17 cellular contexts compared by ENCODE assay signal in genomic region chr3:11629716-11630115, GRCh38. TPM values are rescaled to one million over a fixed set of nuclear protein-coding genes. Genes with fewer than 3 reads are reported as not detected.
DNase-seq lines count a peak whose midpoint lies in the region; ATAC-seq and TF ChIP-seq lines count a peak whose summit lies in the region.
"Had no signal": no experiment of that assay in that cellular context is flagged by ENCODE, and none has a peak within 500 bp of the region (broad histone marks: within the 10 kb centered on the region; RNA-seq: fewer than 3 reads in every experiment).

No MANE protein-coding gene starts in this region.

- no peaks in the 10 kb centered on the region for H3K9me3 Mint-ChIP-seq in chondrocyte (ENCODE audit: low read depth)
- H3K9me3 Mint-ChIP-seq in nephron, result no peaks in the 10 kb centered on the region
- H3K9me3 Mint-ChIP-seq: activated T-helper 1 cell treated with anti-CD3 and anti-CD28 coated beads, Interleukin-12 subunit alpha, Interleukin-12 subunit beta, Interleukin-2, Interleukin-4 antibody, amounts not matched to agents 30 ng/mL and 10 ng/mL and 1 ng/mL, durations not matched to agents 14 hours and 24 hours and 36 hours; IgD-negative memory B cell had no signal

- H3K36me3 Mint-ChIP-seq in chondrocyte (ENCODE audit: low read depth) (peaks cover 2% of the 10 kb centered on the region), nephron (ENCODE audit: low read depth) (peaks cover 49% of the 10 kb centered on the region)

- H3K4me1 ChIP-seq in SK-N-SH (ENCODE audit: control insufficient read depth in 1 of 2, insufficient read depth in 2 of 2, low read depth in 1 of 2, low read length in 1 of 2), result peaks cover 9 to 21% of the 10 kb centered on the region in 2 experiments; a peak in 2 of 4 replicates
- H3K4me1 ChIP-seq in mammary epithelial cell (ENCODE audit: insufficient read depth, low read length), result no peaks in the 10 kb centered on the region

- peaks cover 90% of the 10 kb centered on the region for H3K4me1 Mint-ChIP-seq in chondrocyte (ENCODE audit: low read depth)
- peaks cover 70% of the 10 kb centered on the region for H3K4me1 Mint-ChIP-seq in nephron

- H3K9ac ChIP-seq in SK-N-SH, result no peak overlapping the region
- no peak overlapping the region for H3K9ac ChIP-seq in mammary epithelial cell (ENCODE audit: insufficient read depth, low read length)

- CTCF ChIA-PET in SK-N-SH (lab: Yijun Ruan, JAX), result no interaction called here
- CTCF ChIA-PET in mammary epithelial cell (lab: Charles Lee; ENCODE audit: low non-redundant PET), result interaction anchor here (0.6 kb wide), 1 partner anchor 190 kb away, joined by 6 read pairs; no protein-coding TSS in a partner anchor
- CTCF ChIA-PET in HEK293T (lab: Yijun Ruan, JAX), result no interaction called here

- TF ChIP-seq CTCF in SK-N-SH (IDR thresholded peaks at IDR 0.05), result no peak
- TF ChIP-seq CTCF in chondrocyte (IDR thresholded peaks at IDR 0.05), result no peak
- TF ChIP-seq CTCF in nephron (IDR thresholded peaks at IDR 0.05; ENCODE audit: unreplicated experiment in 3 of 3), result no peak
- TF ChIP-seq CTCF in mammary epithelial cell (conservative IDR thresholded peaks at IDR 0.05 in 1 of 2, IDR thresholded peaks at IDR 0.05 in 1 of 2; ENCODE audit: extremely low read depth in 1 of 2, insufficient read depth in 1 of 2, low read depth in 1 of 2, low read length in 2 of 2), result no peak

- no peak overlapping the region for H3K4me2 ChIP-seq in SK-N-SH
- H3K4me2 ChIP-seq in mammary epithelial cell (ENCODE audit: insufficient read depth, low read depth, low read length), result no peak overlapping the region

- H2AFZ ChIP-seq in SK-N-SH (ENCODE audit: low read depth) (no peak overlapping the region), mammary epithelial cell (ENCODE audit: low read depth, low read length) (no peak overlapping the region)

- intact Hi-C loops in mammary epithelial cell (cut with micrococcal nuclease), result no loop called here

- H3K27me3 Mint-ChIP-seq in chondrocyte (ENCODE audit: low read depth) (no peaks in the 10 kb centered on the region), nephron (ENCODE audit: low read depth) (no peaks in the 10 kb centered on the region)
- H3K27me3 Mint-ChIP-seq: IgD-negative memory B cell had no signal

- in situ Hi-C loops in mammary epithelial cell (cut with MboI; ENCODE audit: low sequenced_read_pairs in 2 of 2), result no loop called here

- H3K27ac Mint-ChIP-seq in chondrocyte (ENCODE audit: unreplicated experiment), result peak overlapping the region; percentile 96
- H3K27ac Mint-ChIP-seq in nephron, result peak overlapping the region in 2 of 3 experiments; percentile 15 to 44
- H3K27ac Mint-ChIP-seq: activated T-helper 1 cell treated with anti-CD3 and anti-CD28 coated beads, Interleukin-12 subunit alpha, Interleukin-12 subunit beta, Interleukin-2, Interleukin-4 antibody, amounts not matched to agents 30 ng/mL and 10 ng/mL and 1 ng/mL, durations not matched to agents 14 hours and 24 hours and 36 hours had no signal

- WGBS in SK-N-SH (ENCODE audit: low lambda C conversion rate), result 58% methylated on average over 5 of the region's 5 CpGs
- 76% methylated on average over 3 of the region's 5 CpGs for WGBS in mammary epithelial cell (ENCODE audit: low coverage, missing lambda C conversion rate)

- no peaks in the 10 kb centered on the region for H3K9me2 ChIP-seq in SK-N-SH

- dilution Hi-C loops in mammary epithelial cell (cut with HindIII; ENCODE audit: low sequenced_read_pairs), result no loop called here

- POLR2A ChIA-PET in SK-N-SH (lab: Yijun Ruan, JAX), result interaction anchor here (0.6 kb wide), 1 partner anchor 73 kb away, joined by 3 read pairs; no protein-coding TSS in a partner anchor
- POLR2A ChIA-PET in HEK293T (lab: Yijun Ruan, JAX), result no interaction called here

- H3K4me3 Mint-ChIP-seq in chondrocyte (ENCODE audit: unreplicated experiment), result peak overlapping the region; percentile 41
- H3K4me3 Mint-ChIP-seq in nephron, result no peak overlapping the region
- H3K4me3 Mint-ChIP-seq: activated T-helper 1 cell treated with anti-CD3 and anti-CD28 coated beads, Interleukin-12 subunit alpha, Interleukin-12 subunit beta, Interleukin-2, Interleukin-4 antibody, amounts not matched to agents 30 ng/mL and 10 ng/mL and 1 ng/mL, durations not matched to agents 14 hours and 24 hours and 36 hours; IgD-negative memory B cell had no signal

- DNase-seq in SK-N-SH (no peak), chondrocyte (ENCODE audit: low spot score) (no peak), mammary epithelial cell (no peak), HEK293T (ENCODE audit: extremely low spot score) (no peak), NCI-H1436 treated with DMSO at 0.1 percent for 48 hours (lab: John Stamatoyannopoulos, UW) (no peak)
- DNase-seq: activated CD4-positive, alpha-beta T cell treated with anti-CD3 and anti-CD28 coated beads, Interleukin-2, amount 50 U/mL, for 4 hours; amniotic stem cell; COR-L47; NCI-H345; posterior cingulate gyrus; stimulated activated CD4-positive, alpha-beta T cell treated with anti-CD3 and anti-CD28 coated beads, Interleukin-15, amount 100 ng/mL, for 24 hours had no signal

- no peaks in the 10 kb centered on the region for H3K9me3 ChIP-seq in SK-N-SH
- H3K9me3 ChIP-seq in mammary epithelial cell (replicated peaks; ENCODE audit: insufficient read depth, low read length), result no peaks in the 10 kb centered on the region

- no peak overlapping the region for H3K4me3 ChIP-seq in SK-N-SH (ENCODE audit: low read depth in 2 of 2, low read length in 1 of 2)
- H3K4me3 ChIP-seq in mammary epithelial cell (replicated peaks in 1 of 3; ENCODE audit: insufficient read depth in 1 of 3, low read depth in 2 of 3, low read length in 3 of 3), result no peak overlapping the region

- BruUV-seq in mammary epithelial cell (replicated peaks; lab: Mats Ljungman, UMichigan), result no TSS peak

- TF ChIP-seq EP300 in SK-N-SH (IDR thresholded peaks at IDR 0.05; ENCODE audit: borderline replicate concordance in 1 of 2, low read depth in 1 of 2, low read length in 1 of 2), result no peak

- H3K79me2 ChIP-seq in SK-N-SH (ENCODE audit: insufficient read depth), result peaks cover 100% of the 10 kb centered on the region
- peaks cover 97% of the 10 kb centered on the region for H3K79me2 ChIP-seq in mammary epithelial cell (ENCODE audit: insufficient read depth, low read length)

- no peak for TF ChIP-seq RAD21 in SK-N-SH (IDR thresholded peaks at IDR 0.05; ENCODE audit: low read length)

- ATAC-seq in SK-N-SH treated with all-trans-retinoic acid at 6 μM for 48 hours (peak; percentile 48), GM19455 (IDR thresholded peaks at IDR 0.05; ENCODE audit: unreplicated experiment) (no peak)

- H3K36me3 ChIP-seq in SK-N-SH (replicated peaks in 1 of 2; ENCODE audit: control insufficient read depth in 1 of 2, insufficient read depth in 2 of 2, low read length in 1 of 2) (peaks cover 0 to 18% of the 10 kb centered on the region in 2 experiments), mammary epithelial cell (ENCODE audit: insufficient read depth, low read length) (no peaks in the 10 kb centered on the region)

- H4K20me1 ChIP-seq in SK-N-SH (ENCODE audit: insufficient read depth), result peaks cover 100% of the 10 kb centered on the region
- H4K20me1 ChIP-seq in mammary epithelial cell (ENCODE audit: insufficient read depth, low read length), result no peaks in the 10 kb centered on the region

- H3K27ac ChIP-seq in SK-N-SH (ENCODE audit: low read depth in 2 of 2, low read length in 1 of 2) (no peak overlapping the region; a peak in 1 of 4 replicates), mammary epithelial cell (ENCODE audit: insufficient read depth, low read depth, low read length) (no peak overlapping the region)
- H3K27ac ChIP-seq: 22Rv1 had no signal

- H3K27me3 ChIP-seq in SK-N-SH (ENCODE audit: insufficient read depth) (no peaks in the 10 kb centered on the region), mammary epithelial cell (ENCODE audit: insufficient read depth, low read length) (no peaks in the 10 kb centered on the region)

- peaks cover 9% of the 10 kb centered on the region for H3F3A ChIP-seq in SK-N-SH (replicated peaks; ENCODE audit: insufficient read depth)

TF ChIP-seq in SK-N-SH, 30 proteins besides CTCF, POLR2A, EP300 and RAD21:
- no peak for TF ChIP-seq EZH2phosphoT487 (IDR thresholded peaks at IDR 0.05; ENCODE audit: borderline replicate concordance, low read depth)
- no peak for TF ChIP-seq FOXM1 (IDR thresholded peaks at IDR 0.05; ENCODE audit: low read depth)
- TF ChIP-seq MXI1 (IDR thresholded peaks at IDR 0.05; ENCODE audit: low read depth, low read length), result no peak

TF ChIP-seq in HEK293T, 16 proteins besides CTCF, POLR2A, EP300 and RAD21:
- TF ChIP-seq NFRKB (IDR thresholded peaks at IDR 0.05) (no peak), PKNOX1 (IDR thresholded peaks at IDR 0.05) (no peak), LEF1 (IDR thresholded peaks at IDR 0.05; ENCODE audit: borderline replicate concordance) (no peak), ZNF384 (IDR thresholded peaks at IDR 0.05) (no peak), ELF4 (IDR thresholded peaks at IDR 0.05) (no peak), SP1 (IDR thresholded peaks at IDR 0.05) (no peak), SUZ12 (IDR thresholded peaks at IDR 0.05) (no peak), TARDBP (IDR thresholded peaks at IDR 0.05) (no peak), BHLHE40 (IDR thresholded peaks at IDR 0.05; ENCODE audit: borderline replicate concordance) (no peak), FOXM1 (IDR thresholded peaks at IDR 0.05; ENCODE audit: borderline replicate concordance) (no peak)

RNA-seq across cellular contexts. Expression of gene VGLL4, which starts 14.0 kb away (rescaled TPM):
- polyA plus RNA-seq in SK-N-SH (2012; rRNA removed) (48.9 and 52.1 TPM in 2 replicates), mammary epithelial cell (31.3 TPM)
- polyA plus RNA-seq in SK-N-SH (2012; cell fraction: cytosol; rRNA removed), result 40.5 and 45.5 TPM in 2 replicates
- 60.2 and 71.7 TPM in 2 replicates for polyA plus RNA-seq in SK-N-SH (2012; cell fraction: nucleus; rRNA removed)
- total RNA-seq in chondrocyte (102 to 141 TPM (median 141 TPM) in 3 replicates), mammary epithelial cell (10 to 100 TPM; 30.8 to 77.3 TPM)
- polyA minus RNA-seq in mammary epithelial cell, result 46.0 TPM
